Comparison of ENCODE assay signal across 20 cellular contexts in genomic region chr17:81719410-81720266, GRCh38. TPM values are rescaled to one million over a fixed set of nuclear protein-coding genes. Genes with fewer than 3 reads are reported as not detected.
DNase-seq lines count a peak whose midpoint lies in the region; ATAC-seq and TF ChIP-seq lines count a peak whose summit lies in the region.
"Had no signal": no experiment of that assay in that cellular context is flagged by ENCODE, and none has a peak within 500 bp of the region (broad histone marks: within the 10 kb centered on the region; RNA-seq: fewer than 3 reads in every experiment).

No MANE protein-coding gene starts in this region.

- H4K20me1 ChIP-seq in PC-9 (ENCODE audit: insufficient read depth), result 0 out of 2 replicates have a peak, but pooled peaks cover 2% of the 10 kb centered on the region

- H3K27ac ChIP-seq in 22Rv1, result peak overlapping the region; percentile 92
- H3K27ac ChIP-seq in PC-9, result no peak overlapping the region
- H3K27ac ChIP-seq: SK-N-MC had no signal

- ATAC-seq in HG03135 (IDR thresholded peaks at IDR 0.05; ENCODE audit: unreplicated experiment), result no peak

- no peak overlapping the region for H2AFZ ChIP-seq in PC-9

- POLR2A ChIA-PET in PC-9 (lab: Charles Lee; ENCODE audit: unreplicated experiment), result no interaction called here

- no peaks in the 10 kb centered on the region for H3K9me2 ChIP-seq in PC-9 (ENCODE audit: insufficient read depth)

- H3K9me3 ChIP-seq in PC-9 (ENCODE audit: insufficient read depth, low read depth), result no peaks in the 10 kb centered on the region

- TF ChIP-seq CTCF in 22Rv1 (IDR thresholded peaks at IDR 0.05) (no peak), PC-9 (conservative IDR thresholded peaks at IDR 0.05) (no peak), GM13977 (IDR thresholded peaks at IDR 0.05; ENCODE audit: extremely low read depth, insufficient read depth, missing control alignments) (no peak)

- in situ Hi-C loops in GM13977 (cut with MboI; ENCODE audit: low pct_unique_long_range_greater_than_20kb, low sequenced_read_pairs, unreplicated experiment), result no loop called here

- TSS peak; percentile 5 for BruUV-seq in PC-9 (replicated peaks; lab: Mats Ljungman, UMichigan)

- no peak overlapping the region for H3K4me2 ChIP-seq in PC-9

- no peaks in the 10 kb centered on the region for H3K27me3 ChIP-seq in PC-9 (ENCODE audit: insufficient read depth, low read depth)

- H3F3A ChIP-seq in PC-9 (ENCODE audit: insufficient read depth, low read depth), result peaks cover 29% of the 10 kb centered on the region; the same call in 1 of the 2 replicates

- peaks cover 7% of the 10 kb centered on the region; the same call in 1 of the 2 replicates for H3K79me2 ChIP-seq in PC-9 (ENCODE audit: low read depth)

- intact Hi-C loops in PC-9 (cut with micrococcal nuclease; ENCODE audit: unreplicated experiment), result no loop called here

- no peak for DNase-seq in PC-9
- DNase-seq in globus pallidus (ENCODE audit: low spot score), result peak; percentile 42
- peak; percentile 68 for DNase-seq in myocyte (ENCODE audit: low read depth)
- no peak for DNase-seq in GM13977 (ENCODE audit: low spot score)
- DNase-seq in occipital lobe (lab: John Stamatoyannopoulos, UW), result no peak
- no peak for DNase-seq in NCI-H1105 treated with DMSO at 0.1 percent for 48 hours (lab: John Stamatoyannopoulos, UW)
- DNase-seq: CD4-positive, CD25-positive, alpha-beta regulatory T cell; EL; GF-D8; KBM-7; NCI-H1092 treated with DMSO at 0.1 percent for 48 hours; NCI-H146; NCI-H2029 treated with DMSO at 0.1 percent for 48 hours; NCI-H446; NCI-H526; OCI-M1; SHP77 treated with DMSO at 0.1 percent for 48 hours had no signal

- no peak overlapping the region for H3K4me3 ChIP-seq in PC-9
- H3K4me3 ChIP-seq: SK-N-MC had no signal

- H3K36me3 ChIP-seq in PC-9 (ENCODE audit: low read depth), result no peaks in the 10 kb centered on the region

- CTCF ChIA-PET in PC-9 (lab: Charles Lee), result interaction anchor here (0.5 kb wide), 1 partner anchor 96 kb away, joined by 5 read pairs; no protein-coding TSS in a partner anchor

- peaks cover 25% of the 10 kb centered on the region for H3K4me1 ChIP-seq in PC-9 (replicated peaks; ENCODE audit: insufficient read depth)

RNA-seq across cellular contexts. Expression of gene SLC25A10, which starts 7.6 kb away (rescaled TPM):
- 83.6 and 86.5 TPM in 2 replicates for total RNA-seq in PC-9 (2021)
- total RNA-seq in myocyte, result 11.1 and 19.4 TPM in 2 replicates
- 6.7 TPM for polyA plus RNA-seq in myocyte (2012)
- 4.2 TPM for total RNA-seq in occipital lobe

RNA-seq across cellular contexts. Expression of gene MRPL12, which starts 16.5 kb away (rescaled TPM):
- total RNA-seq in PC-9 (2021) (98.6 and 142 TPM in 2 replicates), myocyte (16.2 and 26.6 TPM in 2 replicates), occipital lobe (4.7 TPM)
- polyA plus RNA-seq in myocyte (2012), result 77.2 TPM

RNA-seq across cellular contexts. Expression of gene HGS, which starts 35.8 kb away (rescaled TPM):
- 149 and 166 TPM in 2 replicates for total RNA-seq in PC-9 (2021)
- total RNA-seq in myocyte, result 101 and 123 TPM in 2 replicates
- 94.5 TPM for polyA plus RNA-seq in myocyte (2012)
- 37.6 TPM for total RNA-seq in occipital lobe

RNA-seq across cellular contexts. Expression of gene ARL16, which starts 36.0 kb away (rescaled TPM):
- total RNA-seq in PC-9 (2021) (41.7 and 48.3 TPM in 2 replicates), myocyte (29.4 and 38.5 TPM in 2 replicates), occipital lobe (34.0 TPM)
- 46.5 TPM for polyA plus RNA-seq in myocyte (2012)

RNA-seq across cellular contexts. Expression of gene CCDC137, which starts 53.1 kb away (rescaled TPM):
- 29.3 and 30.0 TPM in 2 replicates for total RNA-seq in PC-9 (2021)
- total RNA-seq in myocyte, result 12.5 and 16.5 TPM in 2 replicates
- polyA plus RNA-seq in myocyte (2012), result 14.6 TPM
- 3.9 TPM for total RNA-seq in occipital lobe

Comparison
In these comparisons a context has a peak if more than half of its experiments do, and no peak if none do; other contexts are left out.
1. DNase-seq: peak in globus pallidus (single experiment) and myocyte (single experiment); none in PC-9 (0 of 2), GM13977 (single experiment), occipital lobe (single experiment) and NCI-H1105 treated with DMSO at 0.1 percent for 48 hours (single experiment).